ENCODE assay signal across 8 cellular contexts in genomic region chr4:24472514-24473308, GRCh38.
DNase-seq lines count a peak whose midpoint lies in the region; ATAC-seq and TF ChIP-seq lines count a peak whose summit lies in the region.

No MANE protein-coding gene starts in this region.

- H3K27me3 ChIP-seq in brain microvascular endothelial cell (replicated peaks), result peaks cover 7% of the 10 kb centered on the region
- peaks cover 42% of the 10 kb centered on the region for H3K27me3 ChIP-seq in iPS-18a (ENCODE audit: control insufficient read depth, insufficient read depth, low read length)
- peaks cover 0 to 16% (median 4%) of the 10 kb centered on the region in 3 donors for H3K27me3 ChIP-seq in sigmoid colon

- TF ChIP-seq EP300 in sigmoid colon (IDR thresholded peaks at IDR 0.05), result peak in 1 of 4 donors; percentile 4

- H3K27ac ChIP-seq in brain microvascular endothelial cell (no peak overlapping the region), iPS-18a (ENCODE audit: low read length) (no peak overlapping the region), sigmoid colon (peak overlapping the region; percentile 64 to 89 (median 74))

- DNase-seq in NCI-H146 (lab: John Stamatoyannopoulos, UW), result peak; percentile 74
- peak; percentile 89 for DNase-seq in T1000 (lab: John Stamatoyannopoulos, UW)
- peak; percentile 67 for DNase-seq in brain microvascular endothelial cell
- peak; percentile 95 for DNase-seq in sigmoid colon
- DNase-seq in DMS153 treated with DMSO at 0.1 percent for 48 hours (lab: John Stamatoyannopoulos, UW; ENCODE audit: unreplicated experiment), result no peak

- H3K4me1 ChIP-seq in iPS-18a (ENCODE audit: control insufficient read depth, low read depth, low read length) (peaks cover 19% of the 10 kb centered on the region), sigmoid colon (peaks cover 0 to 33% (median 29%) of the 10 kb centered on the region in 4 donors)

- H3K4me3 ChIP-seq in brain microvascular endothelial cell (ENCODE audit: low read depth, low read length) (peak overlapping the region; percentile 72), iPS-18a (ENCODE audit: low read length) (peak overlapping the region; percentile 68), sigmoid colon (peak overlapping the region; percentile 50 to 61 (median 55))

- H3K36me3 ChIP-seq in brain microvascular endothelial cell (replicated peaks), result no peaks in the 10 kb centered on the region
- H3K36me3 ChIP-seq in iPS-18a (ENCODE audit: control insufficient read depth, low read depth, low read length), result no peaks in the 10 kb centered on the region
- H3K36me3 ChIP-seq in sigmoid colon, result no peaks in the 10 kb centered on the region

- H3K9me3 ChIP-seq in iPS-18a (ENCODE audit: control insufficient read depth, low read depth, low read length), result no peaks in the 10 kb centered on the region
- no peaks in the 10 kb centered on the region for H3K9me3 ChIP-seq in sigmoid colon

- 0 to 1% methylated on average over 93 of the region's 93 CpGs for WGBS in sigmoid colon, 2 donors

- in situ Hi-C loops in brain microvascular endothelial cell (cut with HindIII; ENCODE audit: low pct_ligation_motif_present, low sequenced_read_pairs), result no loop called here

- intact Hi-C loops in sigmoid colon (cut with DNase I), result loop anchor here (2.0 to 10.0 kb wide), 3 partner anchors 80 to 322 kb away; partner anchors contain the start of genes DHX15 and SOD3

- TF ChIP-seq CTCF in GM12873 (IDR thresholded peaks at IDR 0.05; ENCODE audit: insufficient read depth, low read depth, low read length, missing control alignments), result peak; percentile 56
- peak; percentile 64 for TF ChIP-seq CTCF in brain microvascular endothelial cell (IDR thresholded peaks at IDR 0.05; ENCODE audit: low read depth, low read length, missing control alignments)
- peak; percentile 16 to 74 (median 54) for TF ChIP-seq CTCF in sigmoid colon (IDR thresholded peaks at IDR 0.05)

- H3K9ac ChIP-seq in iPS-18a (ENCODE audit: low read length), result peak overlapping the region; percentile 24

- ATAC-seq in HG02678 (IDR thresholded peaks at IDR 0.05; ENCODE audit: unreplicated experiment), result peak; percentile 68

- TF ChIP-seq POLR2A in sigmoid colon (IDR thresholded peaks at IDR 0.05), result no peak

Comparison
In these comparisons a context has a peak if more than half of its experiments do, and no peak if none do; other contexts are left out.
1. H3K27ac ChIP-seq: peak in sigmoid colon (4 of 4); none in brain microvascular endothelial cell (single experiment) and iPS-18a (single experiment).
2. Peak in every context shown above with its lines, with median percentiles within 50 percentile points of each other: CTCF ChIP-seq and H3K4me3 ChIP-seq.